Comparison of ENCODE assay signal across 1 cellular context in genomic region chr21:43864806-43865470, GRCh38.
TF ChIP-seq lines count a peak whose summit lies in the region.

Gene AGPAT3 (plus strand): TSS chr21:43865223. CDS start chr21:43959682, 94,459 bp downstream.

TF ChIP-seq in HCT116, 20 proteins besides CTCF, POLR2A, EP300 and RAD21 (continued from another document):
- no peak for TF ChIP-seq POLR2AphosphoS5 (IDR thresholded peaks at IDR 0.05; ENCODE audit: low read depth, low read length)
